Comparison of ENCODE assay signal across 8 cellular contexts in the genomic region with DNA sequence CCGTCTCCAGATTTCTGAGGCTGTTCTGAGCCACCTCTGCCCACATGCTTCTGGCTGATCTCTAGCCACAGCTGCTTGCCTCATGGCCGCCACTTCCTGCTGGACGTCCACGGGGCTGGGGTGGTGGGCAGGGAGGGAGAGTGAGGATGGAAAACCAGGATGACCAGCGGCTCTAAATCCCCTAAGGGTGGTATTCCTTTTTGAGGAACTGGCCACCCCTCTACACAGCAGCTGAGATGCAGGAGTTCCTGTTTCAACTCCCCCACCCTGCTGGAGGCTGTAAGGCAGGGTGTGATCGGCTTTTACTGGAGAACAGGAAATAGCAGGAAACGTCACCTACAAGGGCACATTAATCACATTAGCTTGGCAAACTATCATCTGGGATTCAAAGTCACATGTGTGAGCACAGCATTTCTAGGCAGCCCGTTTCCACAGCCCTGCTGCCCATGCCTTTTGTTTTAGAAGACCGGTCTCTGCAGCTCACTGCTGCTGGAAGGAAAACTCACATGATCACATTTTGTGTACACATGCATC.
DNase-seq lines count a peak whose midpoint lies in the region; ATAC-seq and TF ChIP-seq lines count a peak whose summit lies in the region.

No MANE protein-coding gene starts in this region.

- no peak overlapping the region for H4K5ac ChIP-seq in H9 (ENCODE audit: insufficient read length, low read depth, low read length)

- no peaks in the 10 kb centered on the region for H3K23me2 ChIP-seq in H9 (ENCODE audit: insufficient read length, low read depth, low read length, poor library complexity, severe bottlenecking)

- no peak overlapping the region for H3T11ph ChIP-seq in H9 (ENCODE audit: low read length)

- H3K4me1 ChIP-seq in neuronal stem cell (ENCODE audit: control insufficient read depth in 2 of 2, insufficient read depth in 1 of 2, low read depth in 1 of 2, low read length in 2 of 2) (peaks cover 0 to 2% of the 10 kb centered on the region in 2 donors), H9 (ENCODE audit: insufficient read depth, low read length) (no peaks in the 10 kb centered on the region; the same call in 1 of the 2 replicates)

- H4K8ac ChIP-seq in neuronal stem cell (ENCODE audit: low read depth, low read length) (no peak overlapping the region), H9 (replicated peaks; ENCODE audit: insufficient read length, low read depth, low read length) (no peak overlapping the region)

- DNase-seq in Daoy (ENCODE audit: low read depth) (peak; percentile 83), NOMO-1 treated with dmso at 0.1 percent for 144 hours (lab: John Stamatoyannopoulos, UW; ENCODE audit: unreplicated experiment) (peak; percentile 60), neuronal stem cell (ENCODE audit: low spot score) (no peak), NCI-H2196 (lab: John Stamatoyannopoulos, UW; ENCODE audit: unreplicated experiment) (no peak), H9 (no peak)

- H3K14ac ChIP-seq in neuronal stem cell (ENCODE audit: low read length) (no peak overlapping the region), H9 (ENCODE audit: insufficient read depth, low read length) (no peak overlapping the region)

- H3K36me3 Mint-ChIP-seq in H9 (ENCODE audit: insufficient read depth in 1 of 3, low read depth in 3 of 3), result peaks cover 0 to 7% (median 0%) of the 10 kb centered on the region in 3 experiments; a peak in 2 of 7 replicates

- H2BK5ac ChIP-seq in neuronal stem cell (ENCODE audit: low read length), result no peak overlapping the region
- H2BK5ac ChIP-seq in H9 (ENCODE audit: insufficient read length, low read length), result no peak overlapping the region

- H3K79me2 ChIP-seq in H9 (ENCODE audit: insufficient read depth, low read length), result no peaks in the 10 kb centered on the region

- H3K9ac ChIP-seq in neuronal stem cell (ENCODE audit: low read depth, low read length, poor library complexity), result no peak overlapping the region
- no peak overlapping the region for H3K9ac ChIP-seq in H9 (ENCODE audit: extremely low read depth, insufficient read length, low read length)

- H2BK20ac ChIP-seq in H9 (ENCODE audit: low read depth, low read length, poor library complexity, severe bottlenecking), result no peak overlapping the region

- H2BK120ac ChIP-seq in neuronal stem cell (ENCODE audit: low read depth, low read length) (no peak overlapping the region), H9 (ENCODE audit: low read depth, low read length, poor library complexity, severe bottlenecking) (no peak overlapping the region)

- no peak overlapping the region for H4K91ac ChIP-seq in neuronal stem cell (ENCODE audit: low read depth, low read length, poor library complexity)
- H4K91ac ChIP-seq in H9 (ENCODE audit: insufficient read length, low read depth, low read length), result no peak overlapping the region

- no peaks in the 10 kb centered on the region for H3K36me3 ChIP-seq in neuronal stem cell (replicated peaks in 1 of 2; ENCODE audit: control insufficient read depth in 2 of 2, insufficient read depth in 2 of 2, low read length in 2 of 2)

- H3K4ac ChIP-seq in neuronal stem cell (ENCODE audit: low read length) (no peak overlapping the region), H9 (ENCODE audit: low read depth, low read length) (no peak overlapping the region)

- ATAC-seq in esophagus mucosa, result peak; percentile 93
- no peak for ATAC-seq in GM21786 (IDR thresholded peaks at IDR 0.05; ENCODE audit: unreplicated experiment)
- no peak for ATAC-seq in GM19463 (IDR thresholded peaks at IDR 0.05; ENCODE audit: unreplicated experiment)

- peaks cover 16 to 28% of the 10 kb centered on the region in 2 experiments for H3K4me1 Mint-ChIP-seq in H9

- peaks cover 4 to 5% of the 10 kb centered on the region in 2 donors for H3K9me3 ChIP-seq in neuronal stem cell (replicated peaks in 1 of 2; ENCODE audit: control insufficient read depth in 2 of 2, insufficient read depth in 1 of 2, low read depth in 1 of 2, low read length in 2 of 2)
- H3K9me3 ChIP-seq in H9 (ENCODE audit: control insufficient read depth, low read depth, low read length), result no peaks in the 10 kb centered on the region

- H3K4me3 Mint-ChIP-seq in H9, result no peak overlapping the region

- 0 out of 7 replicates have a peak overlapping the region, but pooled peaks of 1 of the 3 experiments have one; percentile 31 for H3K27ac Mint-ChIP-seq in H9

- no peak for TF ChIP-seq CTCF in H9 (conservative IDR thresholded peaks at IDR 0.05)

- H3K56ac ChIP-seq in H9 (ENCODE audit: insufficient read length, low read depth, low read length), result no peak overlapping the region

- no CpG with 5 or more reads among the region's 9 CpGs for WGBS in neuronal stem cell (ENCODE audit: extremely low coverage in 2 of 2, insufficient read length in 2 of 2, insufficient replicate concordance in 1 of 2), 2 donors
- whole genome bisulfite sequencing in H9 (ENCODE audit: extremely low coverage, insufficient read length, low lambda C conversion rate), result no CpG with 5 or more reads among the region's 9 CpGs

- H2BK12ac ChIP-seq in neuronal stem cell (ENCODE audit: low read length) (no peak overlapping the region), H9 (ENCODE audit: insufficient read length, low read depth, low read length) (no peak overlapping the region)

- H3K23ac ChIP-seq in neuronal stem cell (ENCODE audit: low read depth, low read length, poor library complexity) (no peak overlapping the region), H9 (ENCODE audit: insufficient read length, low read depth, low read length) (no peak overlapping the region)

- no peak overlapping the region for H3K4me2 ChIP-seq in neuronal stem cell (ENCODE audit: insufficient read depth, low read length, poor library complexity, severe bottlenecking)
- H3K4me2 ChIP-seq in H9 (ENCODE audit: insufficient read depth, insufficient read length, low read length), result no peak overlapping the region

- no peak overlapping the region for H2AK5ac ChIP-seq in neuronal stem cell (ENCODE audit: low read depth, low read length)
- H2AK5ac ChIP-seq in H9 (ENCODE audit: insufficient read length, low read length), result no peak overlapping the region

- peak overlapping the region; percentile 35 for H3K18ac ChIP-seq in neuronal stem cell (ENCODE audit: low read length)
- H3K18ac ChIP-seq in H9 (ENCODE audit: insufficient read length, low read depth, low read length), result no peak overlapping the region

- peaks cover 10 to 11% of the 10 kb centered on the region in 2 experiments for H3K9me3 Mint-ChIP-seq in H9

- H2BK15ac ChIP-seq in neuronal stem cell (ENCODE audit: low read length) (no peak overlapping the region), H9 (ENCODE audit: low read depth, low read length) (no peak overlapping the region)

- H3K27me3 ChIP-seq in neuronal stem cell (ENCODE audit: control insufficient read depth in 3 of 3, insufficient read depth in 3 of 3, low read depth in 1 of 3, low read length in 3 of 3) (no peaks in the 10 kb centered on the region), H9 (ENCODE audit: insufficient read depth, low read length) (no peaks in the 10 kb centered on the region)

- no peaks in the 10 kb centered on the region; the same call in 1 of the 2 replicates for H3K27me3 Mint-ChIP-seq in H9 (ENCODE audit: low read depth)

- no peaks in the 10 kb centered on the region for H3K79me1 ChIP-seq in neuronal stem cell (ENCODE audit: low read depth, low read length)
- no peaks in the 10 kb centered on the region for H3K79me1 ChIP-seq in H9 (ENCODE audit: insufficient read depth, low read depth, low read length, poor library complexity, severe bottlenecking)

- no peaks in the 10 kb centered on the region for H4K20me1 ChIP-seq in H9 (ENCODE audit: control insufficient read depth, insufficient read depth, insufficient read length)

- peak overlapping the region; percentile 74 for H2AFZ ChIP-seq in neuronal stem cell (ENCODE audit: low read length)
- H2AFZ ChIP-seq in H9 (ENCODE audit: low read length), result no peak overlapping the region

- no peak overlapping the region for H3K4me3 ChIP-seq in neuronal stem cell (ENCODE audit: low read length in 2 of 2)

- H3K27ac ChIP-seq in neuronal stem cell (replicated peaks; ENCODE audit: low read length) (no peak overlapping the region), H9 (ENCODE audit: insufficient read length, low read depth, low read length) (no peak overlapping the region)

Comparison
In these comparisons a context has a peak if more than half of its experiments do, and no peak if none do; other contexts are left out.
1. DNase-seq: peak in Daoy (single experiment) and NOMO-1 treated with dmso at 0.1 percent for 144 hours (single experiment); none in neuronal stem cell (single experiment), NCI-H2196 (single experiment) and H9 (single experiment).